In the genomic region with DNA sequence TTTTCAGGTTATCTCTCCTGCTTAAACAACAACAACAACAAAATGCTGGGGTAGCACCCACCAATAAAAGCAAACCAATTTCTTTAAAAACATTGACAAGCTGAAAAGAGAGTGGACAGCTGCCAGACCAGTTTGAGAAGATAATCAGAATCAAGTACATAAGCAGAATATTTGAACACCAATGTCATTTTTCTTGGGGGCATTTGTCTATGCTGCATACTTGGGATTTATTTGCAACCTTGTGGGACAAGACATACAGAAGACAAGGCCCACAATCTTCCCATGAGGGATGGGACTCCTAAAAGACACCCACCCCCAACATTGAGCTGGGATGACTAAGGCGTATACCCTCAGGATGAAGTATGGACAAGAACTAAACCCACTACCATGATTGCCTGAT, we compare ENCODE assay signal across 25 cellular contexts.
"Had no signal": no experiment of that assay in that cellular context is flagged by ENCODE, and none has a peak within 500 bp of the region (broad histone marks: within the 10 kb centered on the region; RNA-seq: fewer than 3 reads in every experiment).

No MANE protein-coding gene starts in this region.

- H3K27ac ChIP-seq: colonic mucosa, coronary artery, dorsolateral prefrontal cortex, epithelial cell of prostate, esophagus muscularis mucosa, esophagus squamous epithelium, foreskin keratinocyte, gastrocnemius medialis, gastroesophageal sphincter, heart left ventricle, heart right ventricle had no signal

- ATAC-seq: effector memory CD8-positive, alpha-beta T cell; esophagus mucosa; foreskin keratinocyte; gastrocnemius medialis; gastroesophageal sphincter; heart left ventricle; heart right ventricle had no signal

- H3K27me3 Mint-ChIP-seq: dendritic cell treated with granulocyte-macrophage colony-stimulating factor and Interleukin-4, amounts not matched to agents 40 ng/mL and 50 ng/mL, for 4 days had no signal

- DNase-seq: colonic mucosa; cortex of kidney; dermis blood vessel endothelial cell; dorsolateral prefrontal cortex; effector CD4-positive, alpha-beta T cell; effector CD8-positive, alpha-beta T cell; effector memory CD4-positive, alpha-beta T cell; effector memory CD8-positive, alpha-beta T cell; endodermal cell; erythroblast; esophagus squamous epithelium; foreskin fibroblast; foreskin keratinocyte; foreskin melanocyte; gastrocnemius medialis; glutamatergic neuron; head of caudate nucleus; heart left ventricle; heart right ventricle had no signal

- H3K27me3 ChIP-seq: colonic mucosa, foreskin keratinocyte, gastrocnemius medialis, gastroesophageal sphincter had no signal

- H3K27ac Mint-ChIP-seq: dendritic cell treated with granulocyte-macrophage colony-stimulating factor and Interleukin-4, amounts not matched to agents 40 ng/mL and 50 ng/mL, for 4 days; effector memory CD8-positive, alpha-beta T cell; endodermal cell had no signal

- H3K4me3 ChIP-seq: colonic mucosa, coronary artery, dorsolateral prefrontal cortex, esophagus muscularis mucosa, esophagus squamous epithelium, gastrocnemius medialis, gastroesophageal sphincter, heart left ventricle, heart right ventricle had no signal

- H3K9me3 Mint-ChIP-seq: dendritic cell treated with granulocyte-macrophage colony-stimulating factor and Interleukin-4, amounts not matched to agents 40 ng/mL and 50 ng/mL, for 4 days; endodermal cell had no signal

- H3K4me1 ChIP-seq: colonic mucosa, esophagus muscularis mucosa, esophagus squamous epithelium, foreskin keratinocyte, gastrocnemius medialis, gastroesophageal sphincter, heart left ventricle, heart right ventricle had no signal

- H3K9me3 ChIP-seq: colonic mucosa, esophagus muscularis mucosa, esophagus squamous epithelium, gastrocnemius medialis, gastroesophageal sphincter, heart left ventricle, heart right ventricle had no signal

- H3K4me3 Mint-ChIP-seq: dendritic cell treated with granulocyte-macrophage colony-stimulating factor and Interleukin-4, amounts not matched to agents 40 ng/mL and 50 ng/mL, for 4 days; effector memory CD8-positive, alpha-beta T cell; endodermal cell had no signal

- H3K36me3 ChIP-seq: colonic mucosa, esophagus muscularis mucosa, esophagus squamous epithelium, gastrocnemius medialis, gastroesophageal sphincter, heart left ventricle, heart right ventricle had no signal
